ENCODE assay signal across 2 cellular contexts in the genomic region with DNA sequence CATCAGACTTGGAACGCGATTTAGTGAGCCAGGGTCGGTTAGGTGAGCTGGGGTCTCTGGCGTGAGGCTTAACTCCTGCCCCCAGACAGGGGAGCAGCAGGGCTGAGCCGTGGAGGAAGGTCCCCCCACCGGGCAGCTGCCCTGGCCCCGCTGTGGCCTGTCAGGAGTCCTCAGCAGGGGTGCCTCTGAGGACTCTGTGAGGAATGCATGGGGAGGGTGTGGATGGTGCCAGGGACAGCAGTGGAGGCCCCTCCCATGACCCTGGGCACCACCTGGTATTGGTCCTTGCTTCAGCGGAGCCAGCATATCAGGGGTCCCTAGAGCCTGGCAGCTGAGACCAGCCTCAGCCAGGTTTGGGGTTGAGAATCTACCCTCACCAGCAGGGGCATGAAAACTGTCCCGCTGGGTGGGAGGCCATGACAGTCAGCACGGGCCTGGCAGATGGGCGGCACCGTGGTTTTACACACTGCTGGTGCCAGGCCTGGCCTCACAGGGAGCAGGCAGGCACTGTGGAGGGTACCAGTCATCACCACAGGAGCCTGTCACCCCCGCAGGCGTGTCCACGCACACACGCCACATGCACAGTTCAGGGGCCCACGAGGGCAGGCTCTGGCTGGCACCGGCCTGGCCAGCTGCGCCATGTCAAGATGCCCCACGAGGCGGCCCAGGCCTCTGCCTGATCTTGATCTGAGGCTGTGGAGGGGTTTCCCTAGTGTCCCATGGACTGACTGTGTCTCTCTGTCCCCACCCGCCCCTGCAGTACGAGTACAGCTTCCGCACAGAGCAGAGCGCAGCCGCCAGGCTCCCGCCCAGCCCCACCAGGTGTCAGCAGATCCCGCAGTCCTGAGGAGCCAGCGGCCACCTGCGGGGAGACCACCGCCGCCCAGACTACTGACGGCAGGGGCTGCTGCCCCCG.
TF ChIP-seq lines count a peak whose summit lies in the region.

No MANE protein-coding gene starts in this region.

TF ChIP-seq in IMR-90, 13 proteins besides CTCF, POLR2A, EP300 and RAD21:
- TF ChIP-seq RCOR1 (IDR thresholded peaks at IDR 0.05; ENCODE audit: insufficient replicate concordance, low read length) (no peak), SMC3 (IDR thresholded peaks at IDR 0.05; ENCODE audit: low read depth, low read length) (no peak), MXI1 (IDR thresholded peaks at IDR 0.05; ENCODE audit: borderline replicate concordance, low read depth, low read length) (no peak), FOS (IDR thresholded peaks at IDR 0.05; ENCODE audit: low read depth, low read length) (no peak), RFX5 (IDR thresholded peaks at IDR 0.05; ENCODE audit: low read depth, low read length) (no peak), MAZ (IDR thresholded peaks at IDR 0.05; ENCODE audit: borderline replicate concordance, low read depth, low read length) (no peak)
TF ChIP-seq in IMR-90: peak in this region for 0.

TF ChIP-seq in H1, 55 proteins besides CTCF, POLR2A, EP300 and RAD21:
- TF ChIP-seq RFX5 (IDR thresholded peaks at IDR 0.05; ENCODE audit: borderline replicate concordance, low read depth, low read length) (no peak), SIRT6 (IDR thresholded peaks at IDR 0.05; ENCODE audit: low read length) (no peak), TCF12 (IDR thresholded peaks at IDR 0.05; ENCODE audit: low read depth, low read length) (no peak), CBX5 (IDR thresholded peaks at IDR 0.05; ENCODE audit: low read depth, low read length) (no peak), ASH2L (IDR thresholded peaks at IDR 0.05; ENCODE audit: low read length) (no peak), HDAC2 (IDR thresholded peaks at IDR 0.05; ENCODE audit: borderline replicate concordance in 1 of 2, low read depth in 2 of 2, low read length in 2 of 2) (no peak), SP1 (IDR thresholded peaks at IDR 0.05; ENCODE audit: low read depth, low read length) (no peak), JUND (IDR thresholded peaks at IDR 0.05; ENCODE audit: low read length) (no peak), EZH2 (IDR thresholded peaks at IDR 0.05; ENCODE audit: low read depth, low read length, severe bottlenecking) (no peak), MAFK (IDR thresholded peaks at IDR 0.05; ENCODE audit: low read depth, low read length) (no peak), EGR1 (IDR thresholded peaks at IDR 0.05; ENCODE audit: borderline replicate concordance, low read depth, low read length) (no peak), RBBP5 (IDR thresholded peaks at IDR 0.05; ENCODE audit: borderline replicate concordance, low read depth, low read length) (no peak), CHD2 (IDR thresholded peaks at IDR 0.05; ENCODE audit: low read length) (no peak)
- TF ChIP-seq, protein P1, sequence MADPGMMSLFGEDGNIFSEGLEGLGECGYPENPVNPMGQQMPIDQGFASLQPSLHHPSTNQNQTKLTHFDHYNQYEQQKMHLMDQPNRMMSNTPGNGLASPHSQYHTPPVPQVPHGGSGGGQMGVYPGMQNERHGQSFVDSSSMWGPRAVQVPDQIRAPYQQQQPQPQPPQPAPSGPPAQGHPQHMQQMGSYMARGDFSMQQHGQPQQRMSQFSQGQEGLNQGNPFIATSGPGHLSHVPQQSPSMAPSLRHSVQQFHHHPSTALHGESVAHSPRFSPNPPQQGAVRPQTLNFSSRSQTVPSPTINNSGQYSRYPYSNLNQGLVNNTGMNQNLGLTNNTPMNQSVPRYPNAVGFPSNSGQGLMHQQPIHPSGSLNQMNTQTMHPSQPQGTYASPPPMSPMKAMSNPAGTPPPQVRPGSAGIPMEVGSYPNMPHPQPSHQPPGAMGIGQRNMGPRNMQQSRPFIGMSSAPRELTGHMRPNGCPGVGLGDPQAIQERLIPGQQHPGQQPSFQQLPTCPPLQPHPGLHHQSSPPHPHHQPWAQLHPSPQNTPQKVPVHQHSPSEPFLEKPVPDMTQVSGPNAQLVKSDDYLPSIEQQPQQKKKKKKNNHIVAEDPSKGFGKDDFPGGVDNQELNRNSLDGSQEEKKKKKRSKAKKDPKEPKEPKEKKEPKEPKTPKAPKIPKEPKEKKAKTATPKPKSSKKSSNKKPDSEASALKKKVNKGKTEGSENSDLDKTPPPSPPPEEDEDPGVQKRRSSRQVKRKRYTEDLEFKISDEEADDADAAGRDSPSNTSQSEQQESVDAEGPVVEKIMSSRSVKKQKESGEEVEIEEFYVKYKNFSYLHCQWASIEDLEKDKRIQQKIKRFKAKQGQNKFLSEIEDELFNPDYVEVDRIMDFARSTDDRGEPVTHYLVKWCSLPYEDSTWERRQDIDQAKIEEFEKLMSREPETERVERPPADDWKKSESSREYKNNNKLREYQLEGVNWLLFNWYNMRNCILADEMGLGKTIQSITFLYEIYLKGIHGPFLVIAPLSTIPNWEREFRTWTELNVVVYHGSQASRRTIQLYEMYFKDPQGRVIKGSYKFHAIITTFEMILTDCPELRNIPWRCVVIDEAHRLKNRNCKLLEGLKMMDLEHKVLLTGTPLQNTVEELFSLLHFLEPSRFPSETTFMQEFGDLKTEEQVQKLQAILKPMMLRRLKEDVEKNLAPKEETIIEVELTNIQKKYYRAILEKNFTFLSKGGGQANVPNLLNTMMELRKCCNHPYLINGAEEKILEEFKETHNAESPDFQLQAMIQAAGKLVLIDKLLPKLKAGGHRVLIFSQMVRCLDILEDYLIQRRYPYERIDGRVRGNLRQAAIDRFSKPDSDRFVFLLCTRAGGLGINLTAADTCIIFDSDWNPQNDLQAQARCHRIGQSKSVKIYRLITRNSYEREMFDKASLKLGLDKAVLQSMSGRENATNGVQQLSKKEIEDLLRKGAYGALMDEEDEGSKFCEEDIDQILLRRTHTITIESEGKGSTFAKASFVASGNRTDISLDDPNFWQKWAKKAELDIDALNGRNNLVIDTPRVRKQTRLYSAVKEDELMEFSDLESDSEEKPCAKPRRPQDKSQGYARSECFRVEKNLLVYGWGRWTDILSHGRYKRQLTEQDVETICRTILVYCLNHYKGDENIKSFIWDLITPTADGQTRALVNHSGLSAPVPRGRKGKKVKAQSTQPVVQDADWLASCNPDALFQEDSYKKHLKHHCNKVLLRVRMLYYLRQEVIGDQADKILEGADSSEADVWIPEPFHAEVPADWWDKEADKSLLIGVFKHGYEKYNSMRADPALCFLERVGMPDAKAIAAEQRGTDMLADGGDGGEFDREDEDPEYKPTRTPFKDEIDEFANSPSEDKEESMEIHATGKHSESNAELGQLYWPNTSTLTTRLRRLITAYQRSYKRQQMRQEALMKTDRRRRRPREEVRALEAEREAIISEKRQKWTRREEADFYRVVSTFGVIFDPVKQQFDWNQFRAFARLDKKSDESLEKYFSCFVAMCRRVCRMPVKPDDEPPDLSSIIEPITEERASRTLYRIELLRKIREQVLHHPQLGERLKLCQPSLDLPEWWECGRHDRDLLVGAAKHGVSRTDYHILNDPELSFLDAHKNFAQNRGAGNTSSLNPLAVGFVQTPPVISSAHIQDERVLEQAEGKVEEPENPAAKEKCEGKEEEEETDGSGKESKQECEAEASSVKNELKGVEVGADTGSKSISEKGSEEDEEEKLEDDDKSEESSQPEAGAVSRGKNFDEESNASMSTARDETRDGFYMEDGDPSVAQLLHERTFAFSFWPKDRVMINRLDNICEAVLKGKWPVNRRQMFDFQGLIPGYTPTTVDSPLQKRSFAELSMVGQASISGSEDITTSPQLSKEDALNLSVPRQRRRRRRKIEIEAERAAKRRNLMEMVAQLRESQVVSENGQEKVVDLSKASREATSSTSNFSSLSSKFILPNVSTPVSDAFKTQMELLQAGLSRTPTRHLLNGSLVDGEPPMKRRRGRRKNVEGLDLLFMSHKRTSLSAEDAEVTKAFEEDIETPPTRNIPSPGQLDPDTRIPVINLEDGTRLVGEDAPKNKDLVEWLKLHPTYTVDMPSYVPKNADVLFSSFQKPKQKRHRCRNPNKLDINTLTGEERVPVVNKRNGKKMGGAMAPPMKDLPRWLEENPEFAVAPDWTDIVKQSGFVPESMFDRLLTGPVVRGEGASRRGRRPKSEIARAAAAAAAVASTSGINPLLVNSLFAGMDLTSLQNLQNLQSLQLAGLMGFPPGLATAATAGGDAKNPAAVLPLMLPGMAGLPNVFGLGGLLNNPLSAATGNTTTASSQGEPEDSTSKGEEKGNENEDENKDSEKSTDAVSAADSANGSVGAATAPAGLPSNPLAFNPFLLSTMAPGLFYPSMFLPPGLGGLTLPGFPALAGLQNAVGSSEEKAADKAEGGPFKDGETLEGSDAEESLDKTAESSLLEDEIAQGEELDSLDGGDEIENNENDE (IDR thresholded peaks at IDR 0.05; ENCODE audit: insufficient replicate concordance, low read length): no peak
TF ChIP-seq in H1: peak in this region for 0.
